ENCODE assay signal across 13 cellular contexts in genomic region chr2:143148757-143149156, GRCh38. TPM values are rescaled to one million over a fixed set of nuclear protein-coding genes. Genes with fewer than 3 reads are reported as not detected.
DNase-seq lines count a peak whose midpoint lies in the region; ATAC-seq and TF ChIP-seq lines count a peak whose summit lies in the region.
"Had no signal": no experiment of that assay in that cellular context is flagged by ENCODE, and none has a peak within 500 bp of the region (broad histone marks: within the 10 kb centered on the region; RNA-seq: fewer than 3 reads in every experiment).

No MANE protein-coding gene starts in this region.

- no peak overlapping the region for H3K27ac ChIP-seq in substantia nigra (ENCODE audit: low read depth, low read length, poor library complexity, severe bottlenecking)
- no peak overlapping the region for H3K27ac ChIP-seq in upper lobe of left lung
- H3K27ac ChIP-seq: hepatocyte had no signal

- no peak for TF ChIP-seq CTCF in upper lobe of left lung (IDR thresholded peaks at IDR 0.05)

- H3K9me3 Mint-ChIP-seq in activated CD8-positive, alpha-beta memory T cell treated with anti-CD3 and anti-CD28 coated beads, Interleukin-2, amount 10 ng/mL, durations not matched to agents 7 days and 5 days (ENCODE audit: low read depth) = no peaks in the 10 kb centered on the region
- no peaks in the 10 kb centered on the region for H3K9me3 Mint-ChIP-seq in natural killer cell treated with Interleukin-12 subunit alpha and Interleukin-12 subunit beta and Interleukin-15 and Interleukin-18, amount 100 ng/mL, for 72 hours
- H3K9me3 Mint-ChIP-seq: stimulated activated effector memory CD8-positive, alpha-beta T cell treated with anti-CD3 and anti-CD28 coated beads, Interleukin-12 subunit alpha, Interleukin-12 subunit beta, amount 100 ng/mL, for 72 hours had no signal

- no peaks in the 10 kb centered on the region for H3K27me3 ChIP-seq in upper lobe of left lung
- H3K27me3 ChIP-seq: hepatocyte had no signal

- no peaks in the 10 kb centered on the region for H3K9me3 ChIP-seq in upper lobe of left lung

- POLR2A ChIA-PET in HEK293T (lab: Yijun Ruan, JAX) = no interaction called here

- peak overlapping the region; percentile 62 for H3K27ac Mint-ChIP-seq in activated CD8-positive, alpha-beta memory T cell treated with anti-CD3 and anti-CD28 coated beads, Interleukin-2, amount 10 ng/mL, durations not matched to agents 7 days and 5 days
- peak overlapping the region; percentile 24 to 80 for H3K27ac Mint-ChIP-seq in natural killer cell treated with Interleukin-12 subunit alpha and Interleukin-12 subunit beta and Interleukin-15 and Interleukin-18, amount 100 ng/mL, for 72 hours
- H3K27ac Mint-ChIP-seq: stimulated activated effector memory CD8-positive, alpha-beta T cell treated with anti-CD3 and anti-CD28 coated beads, Interleukin-12 subunit alpha, Interleukin-12 subunit beta, amount 100 ng/mL, for 72 hours had no signal

- DNase-seq in activated CD8-positive, alpha-beta memory T cell treated with anti-CD3 and anti-CD28 coated beads, Interleukin-2, amount 10 ng/mL, durations not matched to agents 7 days and 5 days = no peak
- no peak for DNase-seq in activated CD8-positive, alpha-beta memory T cell treated with anti-CD3 and anti-CD28 coated beads, Interleukin-2, amount 50 U/mL, for 4 hours
- DNase-seq in natural killer cell treated with Interleukin-12 subunit alpha and Interleukin-12 subunit beta and Interleukin-15 and Interleukin-18, amount 100 ng/mL, for 72 hours (ENCODE audit: low spot score) = no peak
- DNase-seq in HEK293T (ENCODE audit: extremely low spot score) = no peak
- DNase-seq in substantia nigra (lab: John Stamatoyannopoulos, UW) = no peak
- DNase-seq in upper lobe of left lung = no peak
- DNase-seq: activated gamma-delta T cell treated with Interleukin-2 at 50 U/mL for 16 hours, T1000 had no signal

- no peak for TF ChIP-seq EP300 in upper lobe of left lung (IDR thresholded peaks at IDR 0.05)

- H3K4me3 ChIP-seq in upper lobe of left lung = no peak overlapping the region
- H3K4me3 ChIP-seq: hepatocyte, smooth muscle cell had no signal

- CTCF ChIA-PET in activated CD8-positive, alpha-beta memory T cell treated with anti-CD3 and anti-CD28 coated beads, Interleukin-2, amount 10 ng/mL, durations not matched to agents 7 days and 5 days (lab: Charles Lee) = interaction anchor here (1.2 to 1.4 kb wide), 2 partner anchors 11 to 14 kb away, joined by 3 to 5 read pairs; no protein-coding TSS in a partner anchor
- CTCF ChIA-PET in HEK293T (lab: Yijun Ruan, JAX) = interaction anchor here (0.6 to 1.6 kb wide), 2 partner anchors 23 to 90 kb away, joined by 3 to 5 read pairs; no protein-coding TSS in a partner anchor

- H3K36me3 Mint-ChIP-seq in activated CD8-positive, alpha-beta memory T cell treated with anti-CD3 and anti-CD28 coated beads, Interleukin-2, amount 10 ng/mL, durations not matched to agents 7 days and 5 days = peaks cover 50% of the 10 kb centered on the region
- peaks cover 5% of the 10 kb centered on the region for H3K36me3 Mint-ChIP-seq in natural killer cell treated with Interleukin-12 subunit alpha and Interleukin-12 subunit beta and Interleukin-15 and Interleukin-18, amount 100 ng/mL, for 72 hours

- WGBS in upper lobe of left lung, 2 donors = 76 to 79% methylated on average over 5 of the region's 5 CpGs

- H3K36me3 ChIP-seq in upper lobe of left lung = no peaks in the 10 kb centered on the region

- peak; percentile 42 for ATAC-seq in activated CD8-positive, alpha-beta memory T cell treated with anti-CD3 and anti-CD28 coated beads, Interleukin-2, amount 10 ng/mL, durations not matched to agents 7 days and 5 days
- peak; percentile 40 for ATAC-seq in GM21723 (IDR thresholded peaks at IDR 0.05; ENCODE audit: unreplicated experiment)
- peak; percentile 42 for ATAC-seq in HG03460 (IDR thresholded peaks at IDR 0.05; ENCODE audit: unreplicated experiment)
- peak in 1 of 2 donors; percentile 56 for ATAC-seq in natural killer cell treated with Interleukin-12 subunit alpha and Interleukin-12 subunit beta and Interleukin-15 and Interleukin-18, amount 100 ng/mL, for 72 hours
- ATAC-seq in upper lobe of left lung (ENCODE audit: low FRiP score in 2 of 2) = no peak
- ATAC-seq: stimulated activated effector memory CD8-positive, alpha-beta T cell treated with anti-CD3 and anti-CD28 coated beads, Interleukin-12 subunit alpha, Interleukin-12 subunit beta, amount 100 ng/mL, for 72 hours had no signal

- no peak for TF ChIP-seq POLR2A in upper lobe of left lung (IDR thresholded peaks at IDR 0.05)

- peaks cover 70% of the 10 kb centered on the region for H3K4me1 Mint-ChIP-seq in activated CD8-positive, alpha-beta memory T cell treated with anti-CD3 and anti-CD28 coated beads, Interleukin-2, amount 10 ng/mL, durations not matched to agents 7 days and 5 days
- peaks cover 63 to 72% of the 10 kb centered on the region in 2 donors for H3K4me1 Mint-ChIP-seq in natural killer cell treated with Interleukin-12 subunit alpha and Interleukin-12 subunit beta and Interleukin-15 and Interleukin-18, amount 100 ng/mL, for 72 hours (ENCODE audit: low read depth in 2 of 2)

- no peaks in the 10 kb centered on the region for H3K27me3 Mint-ChIP-seq in activated CD8-positive, alpha-beta memory T cell treated with anti-CD3 and anti-CD28 coated beads, Interleukin-2, amount 10 ng/mL, durations not matched to agents 7 days and 5 days
- no peaks in the 10 kb centered on the region for H3K27me3 Mint-ChIP-seq in natural killer cell treated with Interleukin-12 subunit alpha and Interleukin-12 subunit beta and Interleukin-15 and Interleukin-18, amount 100 ng/mL, for 72 hours

- no peak overlapping the region for H3K4me3 Mint-ChIP-seq in activated CD8-positive, alpha-beta memory T cell treated with anti-CD3 and anti-CD28 coated beads, Interleukin-2, amount 10 ng/mL, durations not matched to agents 7 days and 5 days
- peak overlapping the region; percentile 40 for H3K4me3 Mint-ChIP-seq in natural killer cell treated with Interleukin-12 subunit alpha and Interleukin-12 subunit beta and Interleukin-15 and Interleukin-18, amount 100 ng/mL, for 72 hours
- H3K4me3 Mint-ChIP-seq: stimulated activated effector memory CD8-positive, alpha-beta T cell treated with anti-CD3 and anti-CD28 coated beads, Interleukin-12 subunit alpha, Interleukin-12 subunit beta, amount 100 ng/mL, for 72 hours had no signal

- H3K4me1 ChIP-seq in upper lobe of left lung = peaks cover 0 to 6% (median 3%) of the 10 kb centered on the region in 4 donors

TF ChIP-seq in HEK293T, 16 proteins besides CTCF, POLR2A, EP300 and RAD21:
- no peak for TF ChIP-seq LEF1 (IDR thresholded peaks at IDR 0.05; ENCODE audit: borderline replicate concordance)
- TF ChIP-seq ZNF384 (IDR thresholded peaks at IDR 0.05) = no peak
- TF ChIP-seq HDGF (IDR thresholded peaks at IDR 0.05; ENCODE audit: borderline replicate concordance) = no peak
- TF ChIP-seq BHLHE40 (IDR thresholded peaks at IDR 0.05; ENCODE audit: borderline replicate concordance) = no peak
- no peak for TF ChIP-seq ARNT (IDR thresholded peaks at IDR 0.05)
- no peak for TF ChIP-seq FOXK2 (IDR thresholded peaks at IDR 0.05)
- TF ChIP-seq SP1 (IDR thresholded peaks at IDR 0.05) = no peak
- no peak for TF ChIP-seq TARDBP (IDR thresholded peaks at IDR 0.05)
- no peak for TF ChIP-seq FOXA1 (IDR thresholded peaks at IDR 0.05)
- no peak for TF ChIP-seq CTBP1 (IDR thresholded peaks at IDR 0.05; ENCODE audit: borderline replicate concordance)
- TF ChIP-seq ELF4 (IDR thresholded peaks at IDR 0.05) = no peak
- TF ChIP-seq FOXM1 (IDR thresholded peaks at IDR 0.05; ENCODE audit: borderline replicate concordance) = no peak
- TF ChIP-seq L3MBTL2 (conservative IDR thresholded peaks at IDR 0.05) = no peak

RNA-seq across cellular contexts. Expression of gene ARHGAP15, which starts 19.5 kb away (rescaled TPM):
- 100 to 1,000 TPM; 101 to 152 TPM for total RNA-seq in activated CD8-positive, alpha-beta memory T cell treated with anti-CD3 and anti-CD28 coated beads, Interleukin-2, amount 10 ng/mL, durations not matched to agents 7 days and 5 days
- 100 to 1,000 TPM in 1 of 2 donors, 10 to 100 TPM in 1; 80.6 to 133 TPM for total RNA-seq in natural killer cell treated with Interleukin-12 subunit alpha and Interleukin-12 subunit beta and Interleukin-15 and Interleukin-18, amount 100 ng/mL, for 72 hours
- total RNA-seq in upper lobe of left lung = 10 to 100 TPM; 11.9 to 57.6 (median 17.5) TPM
- total RNA-seq: smooth muscle cell had no signal

Comparison
In these comparisons a context has a peak if more than half of its experiments do, and no peak if none do; other contexts are left out.
1. ATAC-seq: peak in activated CD8-positive, alpha-beta memory T cell treated with anti-CD3 and anti-CD28 coated beads, Interleukin-2, amount 10 ng/mL, durations not matched to agents 7 days and 5 days (single experiment), GM21723 (single experiment) and HG03460 (single experiment); none in upper lobe of left lung (0 of 2).